Comparison of ENCODE assay signal across 1 cellular context in the genomic region with DNA sequence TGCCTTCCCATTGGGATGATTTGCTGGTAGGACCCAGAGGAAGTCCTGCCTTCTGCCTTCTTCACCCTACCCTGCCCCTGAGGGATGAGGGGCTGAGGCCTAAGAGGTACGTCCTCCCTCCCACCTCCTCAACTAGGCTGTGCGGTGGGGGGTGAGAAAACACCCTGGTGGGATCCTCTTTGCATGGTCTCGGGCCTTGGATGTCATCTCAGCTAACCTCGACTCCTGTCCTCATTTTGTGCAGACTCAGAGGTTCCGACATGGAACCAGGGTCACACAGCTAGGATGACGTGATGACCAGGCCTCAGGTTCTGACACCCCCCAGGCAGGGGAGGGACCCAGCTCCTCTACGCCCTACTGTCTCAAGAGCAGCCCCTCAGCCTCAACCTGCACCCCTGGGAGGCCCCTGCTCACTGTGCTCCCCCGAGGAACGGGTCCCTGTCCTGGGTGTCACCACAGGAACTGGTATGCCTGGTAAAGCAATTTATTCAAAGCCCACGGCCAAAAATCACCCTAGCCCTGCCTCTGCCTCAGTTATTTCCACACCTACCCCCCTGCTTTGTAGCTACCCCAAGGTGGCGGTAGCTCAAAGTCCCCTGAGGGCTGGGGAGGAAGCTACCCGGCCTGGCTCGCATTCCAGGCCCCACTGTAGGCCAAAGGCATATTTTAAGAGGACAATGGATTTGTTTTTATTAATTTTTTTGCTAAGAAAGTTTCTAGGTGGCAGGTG.
TF ChIP-seq lines count a peak whose summit lies in the region.

No MANE protein-coding gene starts in this region.

TF ChIP-seq in K562, 482 proteins besides CTCF, POLR2A, EP300 and RAD21:
- peak; percentile 55 for TF ChIP-seq SUPT5H (IDR thresholded peaks at IDR 0.05)
- TF ChIP-seq, protein P1, sequence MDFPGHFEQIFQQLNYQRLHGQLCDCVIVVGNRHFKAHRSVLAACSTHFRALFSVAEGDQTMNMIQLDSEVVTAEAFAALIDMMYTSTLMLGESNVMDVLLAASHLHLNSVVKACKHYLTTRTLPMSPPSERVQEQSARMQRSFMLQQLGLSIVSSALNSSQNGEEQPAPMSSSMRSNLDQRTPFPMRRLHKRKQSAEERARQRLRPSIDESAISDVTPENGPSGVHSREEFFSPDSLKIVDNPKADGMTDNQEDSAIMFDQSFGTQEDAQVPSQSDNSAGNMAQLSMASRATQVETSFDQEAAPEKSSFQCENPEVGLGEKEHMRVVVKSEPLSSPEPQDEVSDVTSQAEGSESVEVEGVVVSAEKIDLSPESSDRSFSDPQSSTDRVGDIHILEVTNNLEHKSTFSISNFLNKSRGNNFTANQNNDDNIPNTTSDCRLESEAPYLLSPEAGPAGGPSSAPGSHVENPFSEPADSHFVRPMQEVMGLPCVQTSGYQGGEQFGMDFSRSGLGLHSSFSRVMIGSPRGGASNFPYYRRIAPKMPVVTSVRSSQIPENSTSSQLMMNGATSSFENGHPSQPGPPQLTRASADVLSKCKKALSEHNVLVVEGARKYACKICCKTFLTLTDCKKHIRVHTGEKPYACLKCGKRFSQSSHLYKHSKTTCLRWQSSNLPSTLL (IDR thresholded peaks at IDR 0.05), result no peak
- no peak for TF ChIP-seq NELFE (IDR thresholded peaks at IDR 0.05; ENCODE audit: insufficient read depth, insufficient read length)
- TF ChIP-seq ZNF717 (CRISPR knock-in tag; IDR thresholded peaks at IDR 0.05), result no peak
- TF ChIP-seq PCBP1 (IDR thresholded peaks at IDR 0.05; ENCODE audit: low read depth, low read length, poor library complexity, severe bottlenecking), result no peak
- 0 out of 4 replicates have a peak, but pooled peaks of 1 of the 2 experiments have one; percentile 12 for TF ChIP-seq MAZ (CRISPR knock-in tag; conservative IDR thresholded peaks at IDR 0.05 in 1 of 2, IDR thresholded peaks at IDR 0.05 in 1 of 2)
- TF ChIP-seq SMC3 (conservative IDR thresholded peaks at IDR 0.05; ENCODE audit: insufficient read depth, low read depth, low read length), result no peak
- peak; percentile 87 for TF ChIP-seq POLR2AphosphoS2 (IDR thresholded peaks at IDR 0.05; ENCODE audit: low read length)
- TF ChIP-seq, protein P2, sequence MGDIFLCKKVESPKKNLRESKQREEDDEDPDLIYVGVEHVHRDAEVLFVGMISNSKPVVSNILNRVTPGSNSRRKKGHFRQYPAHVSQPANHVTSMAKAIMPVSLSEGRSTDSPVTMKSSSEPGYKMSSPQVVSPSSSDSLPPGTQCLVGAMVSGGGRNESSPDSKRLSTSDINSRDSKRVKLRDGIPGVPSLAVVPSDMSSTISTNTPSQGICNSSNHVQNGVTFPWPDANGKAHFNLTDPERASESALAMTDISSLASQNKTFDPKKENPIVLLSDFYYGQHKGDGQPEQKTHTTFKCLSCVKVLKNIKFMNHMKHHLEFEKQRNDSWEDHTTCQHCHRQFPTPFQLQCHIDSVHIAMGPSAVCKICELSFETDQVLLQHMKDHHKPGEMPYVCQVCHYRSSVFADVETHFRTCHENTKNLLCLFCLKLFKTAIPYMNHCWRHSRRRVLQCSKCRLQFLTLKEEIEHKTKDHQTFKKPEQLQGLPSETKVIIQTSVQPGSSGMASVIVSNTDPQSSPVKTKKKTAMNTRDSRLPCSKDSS (IDR thresholded peaks at IDR 0.05; ENCODE audit: low read depth, partially characterized antibody), result no peak
